ENCODE assay signal across 8 cellular contexts in the genomic region with DNA sequence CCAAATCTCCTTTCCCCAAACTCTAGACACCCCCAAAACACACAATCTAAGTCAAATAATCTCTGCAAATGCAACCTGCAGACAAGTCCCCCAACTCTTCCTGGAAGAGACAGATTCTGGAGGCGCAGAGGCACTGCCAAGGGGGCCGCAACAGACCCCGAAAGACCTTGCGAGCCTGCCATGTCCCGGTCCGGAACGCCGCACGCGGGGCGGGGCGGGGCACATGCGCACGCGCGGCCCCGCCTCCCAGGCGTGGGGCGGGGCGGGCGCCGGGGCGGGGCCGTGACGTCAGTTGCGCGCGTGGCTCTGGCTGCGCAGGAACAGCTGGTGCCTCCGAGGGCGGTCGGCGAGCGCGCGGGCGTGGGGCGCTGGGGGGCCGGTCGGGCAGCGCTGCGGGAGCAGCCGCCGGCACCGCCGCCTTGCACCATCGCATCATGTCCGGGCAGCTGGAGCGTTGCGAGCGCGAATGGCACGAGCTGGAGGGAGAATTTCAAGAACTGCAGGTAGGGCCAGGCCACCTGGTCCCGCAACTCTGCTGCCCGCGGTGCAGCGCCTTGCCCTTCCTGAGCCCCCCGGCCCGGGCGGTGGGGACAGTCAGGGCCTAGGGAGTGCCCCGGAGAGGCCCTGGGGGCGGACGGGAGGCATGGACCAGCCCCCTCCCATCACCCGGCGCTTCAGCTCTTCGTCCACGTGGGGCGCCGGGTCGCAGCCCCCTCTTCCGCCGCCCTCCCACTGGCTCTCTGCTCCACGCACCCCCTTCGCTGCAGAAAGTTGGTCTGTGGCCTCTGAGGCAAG. TPM values are rescaled to one million over a fixed set of nuclear protein-coding genes. Genes with fewer than 3 reads are reported as not detected.
A peak's percentile ranks its signal among the peaks of the same experiment; 100 is the strongest.
DNase-seq lines count a peak whose midpoint lies in the region; ATAC-seq and TF ChIP-seq lines count a peak whose summit lies in the region.

TMEM120B (plus strand) TSS at position 291 of the 795 bp plus-strand sequence; CDS start at position 435, 144 bp downstream.

- H4K20me1 ChIP-seq in PC-3 (ENCODE audit: low read length) (no peaks in the 10 kb centered on the region), fibroblast of lung (ENCODE audit: control insufficient read depth, extremely low read depth, insufficient read depth, low read length) (no peaks in the 10 kb centered on the region)

- H3K9me2 ChIP-seq in PC-3 (replicated peaks; ENCODE audit: low read length), result no peaks in the 10 kb centered on the region

- H3F3A ChIP-seq in PC-3 (ENCODE audit: low read length, unreplicated experiment), result no peaks in the 10 kb centered on the region

- H3K9me3 ChIP-seq in PC-3 (ENCODE audit: low read length), result no peaks in the 10 kb centered on the region
- H3K9me3 ChIP-seq in fibroblast of lung (ENCODE audit: control insufficient read depth, insufficient read depth, low read depth, low read length), result no peaks in the 10 kb centered on the region

- CTCF ChIA-PET in PC-3 (lab: Charles Lee), result interaction anchor here (0.9 to 1.3 kb wide), 3 partner anchors 60 to 82 kb away, joined by 3 to 6 read pairs (median 4); no protein-coding TSS in a partner anchor

- POLR2A ChIA-PET in PC-3 (lab: Charles Lee; ENCODE audit: unreplicated experiment), result interaction anchor here (0.5 to 1.3 kb wide), 4 partner anchors 19 to 743 kb away, joined by 3 to 7 read pairs (median 4); no protein-coding TSS in a partner anchor
- POLR2A ChIA-PET in naive thymus-derived CD8-positive, alpha-beta T cell (lab: Charles Lee), result interaction anchor here (0.5 to 3.8 kb wide), 18 partner anchors 14 to 800 kb away, joined by 3 to 35 read pairs (median 5); partner anchors contain the start of genes ORAI1, PSMD9 and RHOF

- H3K36me3 ChIP-seq in PC-3 (ENCODE audit: low read depth, low read length) (no peaks in the 10 kb centered on the region), fibroblast of lung (ENCODE audit: control insufficient read depth, insufficient read depth, low read length) (no peaks in the 10 kb centered on the region)

- peak within 1 kb of the TSS; percentile 82 to 98 (median 94) for H3K27ac Mint-ChIP-seq in naive thymus-derived CD8-positive, alpha-beta T cell

- intact Hi-C loops in PC-3 (cut with micrococcal nuclease), result loop anchor here (5.0 kb wide), 1 partner anchor 80 kb away; the partner anchor contains the start of gene RHOF

- H3K9me3 Mint-ChIP-seq in naive thymus-derived CD8-positive, alpha-beta T cell, result no peaks in the 10 kb centered on the region

- no peaks in the 10 kb centered on the region for H3K36me3 Mint-ChIP-seq in naive thymus-derived CD8-positive, alpha-beta T cell

- H3K4me1 ChIP-seq in PC-3 (ENCODE audit: insufficient read depth, low read length), result peaks cover 25% of the 10 kb centered on the region; the same call in 1 of the 2 replicates
- peaks cover 10% of the 10 kb centered on the region for H3K4me1 ChIP-seq in fibroblast of lung (ENCODE audit: control insufficient read depth, extremely low read depth, insufficient read depth, low read length)

- BruUV-seq in PC-3 (replicated peaks; lab: Mats Ljungman, UMichigan), result no TSS peak

- H3K79me2 ChIP-seq in PC-3 (ENCODE audit: low read length) (peaks cover 44% of the 10 kb centered on the region), fibroblast of lung (ENCODE audit: control insufficient read depth, insufficient read depth, low read length) (peaks cover 6% of the 10 kb centered on the region)

- H3K4me2 ChIP-seq in PC-3 (ENCODE audit: low read length), result peak within 1 kb of the TSS; percentile 89
- H3K4me2 ChIP-seq in fibroblast of lung (ENCODE audit: extremely low read depth, insufficient read depth, low read length), result peak within 1 kb of the TSS; percentile 98

- H2AFZ ChIP-seq in PC-3 (ENCODE audit: low read length) (peak within 1 kb of the TSS; percentile 95), fibroblast of lung (ENCODE audit: low read length) (peak within 1 kb of the TSS; percentile 77)

- H3K9ac ChIP-seq in PC-3 (ENCODE audit: low read length), result peak within 1 kb of the TSS; percentile 82
- H3K9ac ChIP-seq in fibroblast of lung (ENCODE audit: insufficient read depth, low read length), result peak within 1 kb of the TSS; percentile 90

- peak within 1 kb of the TSS; percentile 80 for H3K4me3 ChIP-seq in PC-3 (ENCODE audit: low read length)
- peak within 1 kb of the TSS; percentile 66 to 95 (median 84) for H3K4me3 ChIP-seq in fibroblast of lung (replicated peaks in 1 of 4; ENCODE audit: control extremely low read depth in 1 of 4, insufficient read depth in 1 of 4, low read depth in 3 of 4, low read length in 4 of 4)

- H3K4me3 Mint-ChIP-seq in naive thymus-derived CD8-positive, alpha-beta T cell, result peak within 1 kb of the TSS; percentile 84 to 98 (median 94)

- H3K27me3 Mint-ChIP-seq in naive thymus-derived CD8-positive, alpha-beta T cell, result no peaks in the 10 kb centered on the region

- H3K27ac ChIP-seq in PC-3 (ENCODE audit: low read length) (peak within 1 kb of the TSS; percentile 43), fibroblast of lung (ENCODE audit: insufficient read depth, low read length) (peak within 1 kb of the TSS; percentile 86)

- H3K27me3 ChIP-seq in PC-3 (ENCODE audit: low read length), result no peaks in the 10 kb centered on the region
- H3K27me3 ChIP-seq in fibroblast of lung (ENCODE audit: control insufficient read depth, insufficient read depth, low read length), result no peaks in the 10 kb centered on the region

- TF ChIP-seq CTCF in PC-3 (conservative IDR thresholded peaks at IDR 0.05; ENCODE audit: low read depth, low read length), result 0 out of 2 replicates have a peak, but pooled peaks have one; percentile 13
- no peak for TF ChIP-seq CTCF in fibroblast of lung (conservative IDR thresholded peaks at IDR 0.05 in 1 of 2, IDR thresholded peaks at IDR 0.05 in 1 of 2; ENCODE audit: low read depth in 1 of 2, low read length in 2 of 2)

- DNase-seq in COLO668 (lab: John Stamatoyannopoulos, UW; ENCODE audit: unreplicated experiment) (peak; percentile 89), PC-3 (peak; percentile 87), activated T-helper 1 cell treated with Interleukin-2 at 50 U/mL for 16 hours (ENCODE audit: low read depth) (peak; percentile 77), fibroblast of lung (ENCODE audit: low read depth in 2 of 2) (peak; percentile 63 to 71)
- peak; percentile 73 to 92 (median 84) for DNase-seq in naive thymus-derived CD8-positive, alpha-beta T cell
- DNase-seq in stimulated activated naive CD4-positive, alpha-beta T cell treated with Interleukin-2 at 50 U/mL for 16 hours (lab: John Stamatoyannopoulos, UW), result peak; percentile 74

- ATAC-seq in GM19328 (IDR thresholded peaks at IDR 0.05; ENCODE audit: unreplicated experiment), result peak; percentile 84
- ATAC-seq in HG03460 (IDR thresholded peaks at IDR 0.05; ENCODE audit: unreplicated experiment), result peak; percentile 78
- peak; percentile 75 for ATAC-seq in PC-3
- peak; percentile 82 to 85 for ATAC-seq in naive thymus-derived CD8-positive, alpha-beta T cell

- peaks cover 8 to 49% (median 34%) of the 10 kb centered on the region in 4 donors for H3K4me1 Mint-ChIP-seq in naive thymus-derived CD8-positive, alpha-beta T cell

RNA-seq across cellular contexts. Expression of gene TMEM120B, which starts in this region (rescaled TPM):
- 18.5 and 25.4 TPM in 2 replicates for total RNA-seq in PC-3 (2014; rRNA removed)
- total RNA-seq in fibroblast of lung, result 6.2 and 8.6 TPM in 2 replicates
- 8.6 and 10.6 TPM in 2 replicates for polyA plus RNA-seq in fibroblast of lung
- polyA plus RNA-seq in fibroblast of lung (2012), result 7.7 and 8.6 TPM in 2 replicates
- 33.3 and 83.8 TPM in 2 replicates for polyA minus RNA-seq in fibroblast of lung (ENCODE audit: low replicate concordance)
- 10 to 100 TPM; 13.3 to 14.4 TPM for total RNA-seq in naive thymus-derived CD8-positive, alpha-beta T cell
- 1 to 10 TPM; 2.1 to 2.5 (median 2.4) TPM for polyA plus RNA-seq in naive thymus-derived CD8-positive, alpha-beta T cell

Comparison
In these comparisons a context has a peak if more than half of its experiments do, and no peak if none do; other contexts are left out.
1. Peak in every context shown above with its lines: DNase-seq, ATAC-seq, H3K4me3 ChIP-seq and H3K27ac ChIP-seq.